Comparison of ENCODE assay signal across 21 cellular contexts in genomic region chr7:140360697-140361229, GRCh38. TPM values are rescaled to one million over a fixed set of nuclear protein-coding genes. Genes with fewer than 3 reads are reported as not detected.
DNase-seq lines count a peak whose midpoint lies in the region; ATAC-seq and TF ChIP-seq lines count a peak whose summit lies in the region.
"Had no signal": no experiment of that assay in that cellular context is flagged by ENCODE, and none has a peak within 500 bp of the region (broad histone marks: within the 10 kb centered on the region; RNA-seq: fewer than 3 reads in every experiment).

No MANE protein-coding gene starts in this region.

- DNase-seq in activated CD4-positive, alpha-beta T cell treated with anti-CD3 and anti-CD28 coated beads, Interleukin-2, amount 10 ng/mL, durations not matched to agents 7 days and 5 days, result no peak
- DNase-seq in activated CD4-positive, alpha-beta T cell treated with anti-CD3 and anti-CD28 coated beads for 4 hours, result no peak
- no peak for DNase-seq in Caco-2
- DNase-seq in activated CD8-positive, alpha-beta T cell treated with anti-CD3 and anti-CD28 coated beads, Interleukin-2, amount 10 ng/mL, durations not matched to agents 7 days and 5 days, result no peak
- no peak for DNase-seq in natural killer cell
- DNase-seq in RPMI8226, result no peak
- no peak for DNase-seq in AG08396 (ENCODE audit: low spot score)
- DNase-seq in OCI-M2 (lab: John Stamatoyannopoulos, UW; ENCODE audit: unreplicated experiment), result no peak
- DNase-seq: activated CD4-positive, alpha-beta T cell treated with anti-CD3 and anti-CD28 coated beads for 48 hours; caudate nucleus; left ventricle myocardium superior; midbrain; NCI-H1417; NCI-H2107; NCI-H510A treated with DMSO at 0.1 percent for 48 hours; retina; spleen had no signal

- peaks cover 39% of the 10 kb centered on the region for H3K36me3 Mint-ChIP-seq in activated CD4-positive, alpha-beta T cell treated with anti-CD3 and anti-CD28 coated beads, Interleukin-2, amount 10 ng/mL, durations not matched to agents 7 days and 5 days (ENCODE audit: low read depth)
- H3K36me3 Mint-ChIP-seq in Caco-2 (ENCODE audit: insufficient read depth, unreplicated experiment) (peaks cover 43% of the 10 kb centered on the region), natural killer cell (no peaks in the 10 kb centered on the region)
- H3K36me3 Mint-ChIP-seq in activated CD8-positive, alpha-beta T cell treated with anti-CD3 and anti-CD28 coated beads, Interleukin-2, amount 10 ng/mL, durations not matched to agents 7 days and 5 days (ENCODE audit: low read depth), result peaks cover 30% of the 10 kb centered on the region

- H3K9me3 ChIP-seq in Caco-2, result no peaks in the 10 kb centered on the region
- H3K9me3 ChIP-seq: spleen, suprapubic skin had no signal

- peaks cover 35% of the 10 kb centered on the region for H3K4me1 Mint-ChIP-seq in activated CD4-positive, alpha-beta T cell treated with anti-CD3 and anti-CD28 coated beads, Interleukin-2, amount 10 ng/mL, durations not matched to agents 7 days and 5 days
- H3K4me1 Mint-ChIP-seq in Caco-2 (ENCODE audit: low read depth, unreplicated experiment) (no peaks in the 10 kb centered on the region), natural killer cell (peaks cover 21% of the 10 kb centered on the region in 2 donors)
- peaks cover 29% of the 10 kb centered on the region for H3K4me1 Mint-ChIP-seq in activated CD8-positive, alpha-beta T cell treated with anti-CD3 and anti-CD28 coated beads, Interleukin-2, amount 10 ng/mL, durations not matched to agents 7 days and 5 days (ENCODE audit: low read depth)

- peaks cover 3% of the 10 kb centered on the region for H3K9me3 Mint-ChIP-seq in activated CD4-positive, alpha-beta T cell treated with anti-CD3 and anti-CD28 coated beads, Interleukin-2, amount 10 ng/mL, durations not matched to agents 7 days and 5 days
- H3K9me3 Mint-ChIP-seq in Caco-2 (ENCODE audit: unreplicated experiment) (no peaks in the 10 kb centered on the region), natural killer cell (no peaks in the 10 kb centered on the region)
- H3K9me3 Mint-ChIP-seq in activated CD8-positive, alpha-beta T cell treated with anti-CD3 and anti-CD28 coated beads, Interleukin-2, amount 10 ng/mL, durations not matched to agents 7 days and 5 days (ENCODE audit: insufficient read depth), result no peaks in the 10 kb centered on the region

- intact Hi-C loops in Caco-2 (cut with micrococcal nuclease; ENCODE audit: unreplicated experiment), result no loop called here
- intact Hi-C loops in natural killer cell (cut with micrococcal nuclease), result no loop called here

- no TSS peak for BruUV-seq in Caco-2 (replicated peaks; lab: Mats Ljungman, UMichigan)

- POLR2A ChIA-PET in activated CD4-positive, alpha-beta T cell treated with anti-CD3 and anti-CD28 coated beads, Interleukin-2, amount 10 ng/mL, durations not matched to agents 7 days and 5 days (lab: Charles Lee), result interaction anchor here (0.6 kb wide), 1 partner anchor 183 kb away, joined by 3 read pairs; no protein-coding TSS in a partner anchor
- POLR2A ChIA-PET in Caco-2 (lab: Charles Lee), result no interaction called here
- POLR2A ChIA-PET in activated CD8-positive, alpha-beta T cell treated with anti-CD3 and anti-CD28 coated beads, Interleukin-2, amount 10 ng/mL, durations not matched to agents 7 days and 5 days (lab: Charles Lee), result interaction anchor here (0.9 kb wide), 1 partner anchor 15 kb away, joined by 5 read pairs; no protein-coding TSS in a partner anchor

- H3K27me3 Mint-ChIP-seq in activated CD4-positive, alpha-beta T cell treated with anti-CD3 and anti-CD28 coated beads, Interleukin-2, amount 10 ng/mL, durations not matched to agents 7 days and 5 days, result no peaks in the 10 kb centered on the region
- H3K27me3 Mint-ChIP-seq in Caco-2 (ENCODE audit: insufficient read depth, unreplicated experiment) (no peaks in the 10 kb centered on the region), natural killer cell (ENCODE audit: low read depth in 2 of 2) (no peaks in the 10 kb centered on the region)
- no peaks in the 10 kb centered on the region for H3K27me3 Mint-ChIP-seq in activated CD8-positive, alpha-beta T cell treated with anti-CD3 and anti-CD28 coated beads, Interleukin-2, amount 10 ng/mL, durations not matched to agents 7 days and 5 days (ENCODE audit: low read depth)
- H3K27me3 Mint-ChIP-seq: B cell had no signal

- TF ChIP-seq CTCF in Caco-2 (IDR thresholded peaks at IDR 0.05; ENCODE audit: insufficient read depth in 1 of 2, low read depth in 1 of 2, low read length in 1 of 2, severe bottlenecking in 1 of 2, unreplicated experiment in 1 of 2) (no peak), natural killer cell (IDR thresholded peaks at IDR 0.05) (no peak)

- no peaks in the 10 kb centered on the region for H3K4me1 ChIP-seq in Caco-2

- no peaks in the 10 kb centered on the region; the same call in 1 of the 2 replicates for H3K36me3 ChIP-seq in Caco-2 (ENCODE audit: control insufficient read depth, insufficient read depth, low read length)

- H3K4me3 ChIP-seq in Caco-2 (ENCODE audit: low read depth, low read length), result no peak overlapping the region
- H3K4me3 ChIP-seq: spleen, suprapubic skin had no signal

- ATAC-seq in activated CD8-positive, alpha-beta T cell treated with anti-CD3 and anti-CD28 coated beads, Interleukin-2, amount 10 ng/mL, durations not matched to agents 7 days and 5 days, result peak; percentile 8
- ATAC-seq in natural killer cell, result no peak
- ATAC-seq: left ventricle myocardium superior, SK-N-SH treated with all-trans-retinoic acid at 6 μM for 48 hours had no signal

- H3K27ac Mint-ChIP-seq in activated CD4-positive, alpha-beta T cell treated with anti-CD3 and anti-CD28 coated beads, Interleukin-2, amount 10 ng/mL, durations not matched to agents 7 days and 5 days, result peak overlapping the region; percentile 87
- H3K27ac Mint-ChIP-seq in Caco-2 (ENCODE audit: unreplicated experiment) (no peak overlapping the region), natural killer cell (peak overlapping the region; percentile 6 to 27)
- peak overlapping the region; percentile 14 for H3K27ac Mint-ChIP-seq in activated CD8-positive, alpha-beta T cell treated with anti-CD3 and anti-CD28 coated beads, Interleukin-2, amount 10 ng/mL, durations not matched to agents 7 days and 5 days
- H3K27ac Mint-ChIP-seq: B cell had no signal

- no peaks in the 10 kb centered on the region for H3K27me3 ChIP-seq in Caco-2 (replicated peaks; ENCODE audit: control insufficient read depth, insufficient read depth, low read length)
- H3K27me3 ChIP-seq: spleen, suprapubic skin had no signal

- H3K4me3 Mint-ChIP-seq in activated CD4-positive, alpha-beta T cell treated with anti-CD3 and anti-CD28 coated beads, Interleukin-2, amount 10 ng/mL, durations not matched to agents 7 days and 5 days, result no peak overlapping the region
- H3K4me3 Mint-ChIP-seq in Caco-2 (ENCODE audit: unreplicated experiment) (peak overlapping the region; percentile 22), natural killer cell (no peak overlapping the region)
- H3K4me3 Mint-ChIP-seq in activated CD8-positive, alpha-beta T cell treated with anti-CD3 and anti-CD28 coated beads, Interleukin-2, amount 10 ng/mL, durations not matched to agents 7 days and 5 days, result no peak overlapping the region
- H3K4me3 Mint-ChIP-seq: B cell had no signal

- CTCF ChIA-PET in activated CD4-positive, alpha-beta T cell treated with anti-CD3 and anti-CD28 coated beads, Interleukin-2, amount 10 ng/mL, durations not matched to agents 7 days and 5 days (lab: Charles Lee), result interaction anchor here (0.7 to 1.1 kb wide), 4 partner anchors 9 to 995 kb away, joined by 3 to 10 read pairs (median 4); partner anchors contain the start of gene SLC37A3
- CTCF ChIA-PET in Caco-2 (lab: Charles Lee), result no interaction called here
- CTCF ChIA-PET in activated CD8-positive, alpha-beta T cell treated with anti-CD3 and anti-CD28 coated beads, Interleukin-2, amount 10 ng/mL, durations not matched to agents 7 days and 5 days (lab: Charles Lee), result interaction anchor here (1.4 kb wide), 1 partner anchor 9 kb away, joined by 4 read pairs; no protein-coding TSS in a partner anchor

RNA-seq across cellular contexts. Expression of gene SLC37A3, which starts 37.6 kb away (rescaled TPM):
- 10 to 100 TPM; 24.9 to 28.5 TPM for total RNA-seq in activated CD4-positive, alpha-beta T cell treated with anti-CD3 and anti-CD28 coated beads, Interleukin-2, amount 10 ng/mL, durations not matched to agents 7 days and 5 days
- total RNA-seq in Caco-2 (2022) (40.6 and 46.4 TPM in 2 replicates), natural killer cell (10 to 100 TPM; 19.1 to 26.4 (median 24.5) TPM)
- total RNA-seq in activated CD8-positive, alpha-beta T cell treated with anti-CD3 and anti-CD28 coated beads, Interleukin-2, amount 10 ng/mL, durations not matched to agents 7 days and 5 days, result 10 to 100 TPM; 19.9 to 23.9 TPM

RNA-seq across cellular contexts. Expression of gene RAB19, which starts 43.1 kb away (rescaled TPM):
- 1 to 10 TPM; 6.9 to 7.2 TPM for total RNA-seq in activated CD4-positive, alpha-beta T cell treated with anti-CD3 and anti-CD28 coated beads, Interleukin-2, amount 10 ng/mL, durations not matched to agents 7 days and 5 days
- total RNA-seq in Caco-2 (2022), result 3.8 and 4.1 TPM in 2 replicates
- total RNA-seq in activated CD8-positive, alpha-beta T cell treated with anti-CD3 and anti-CD28 coated beads, Interleukin-2, amount 10 ng/mL, durations not matched to agents 7 days and 5 days, result 1 to 10 TPM; 7.2 to 7.3 TPM
- total RNA-seq in natural killer cell, result 1 to 10 TPM; 1.9 to 3.3 (median 2.8) TPM
- total RNA-seq: A172, left ventricle myocardium superior had no signal
